Comparison of ENCODE assay signal across 13 cellular contexts in genomic region chr12:62268956-62269355, GRCh38. TPM values are rescaled to one million over a fixed set of nuclear protein-coding genes. Genes with fewer than 3 reads are reported as not detected.
DNase-seq lines count a peak whose midpoint lies in the region; ATAC-seq, FAIRE-seq and TF ChIP-seq lines count a peak whose summit lies in the region.
"Had no signal": no experiment of that assay in that cellular context is flagged by ENCODE, and none has a peak within 500 bp of the region (broad histone marks: within the 10 kb centered on the region; RNA-seq: fewer than 3 reads in every experiment).

No MANE protein-coding gene starts in this region.

- POLR2A ChIA-PET in A549 (lab: Yijun Ruan, JAX), result no interaction called here
- POLR2A ChIA-PET in activated naive CD8-positive, alpha-beta T cell treated with anti-CD3 and anti-CD28 coated beads, Interleukin-2, amount 10 ng/mL, durations not matched to agents 7 days and 5 days (lab: Charles Lee), result no interaction called here

- H3K4me2 ChIP-seq in A549, result peak overlapping the region; percentile 15; the same call in 2 of the 3 replicates
- peak overlapping the region; percentile 29 for H3K4me2 ChIP-seq in GM23248 (ENCODE audit: unreplicated experiment)

- H3K27ac ChIP-seq in A549 (no peak overlapping the region), GM23248 (peak overlapping the region; percentile 13)
- H3K27ac ChIP-seq: left lung had no signal

- no peaks in the 10 kb centered on the region for H3K9me3 ChIP-seq in A549
- no peaks in the 10 kb centered on the region for H3K9me3 ChIP-seq in GM23248 (ENCODE audit: low read depth)
- H3K9me3 ChIP-seq: BE2C, left lung had no signal

- TF ChIP-seq CTCF in A549 (IDR thresholded peaks at IDR 0.05), result no peak
- TF ChIP-seq CTCF in fibroblast of villous mesenchyme (IDR thresholded peaks at IDR 0.05; ENCODE audit: insufficient read depth, low read depth, low read length), result no peak

- peak overlapping the region; percentile 71 for H3K27ac Mint-ChIP-seq in activated naive CD8-positive, alpha-beta T cell treated with anti-CD3 and anti-CD28 coated beads, Interleukin-2, amount 10 ng/mL, durations not matched to agents 7 days and 5 days

- in situ Hi-C loops in GM23248 (cut with MboI), result no loop called here

- H3K36me3 Mint-ChIP-seq in activated naive CD8-positive, alpha-beta T cell treated with anti-CD3 and anti-CD28 coated beads, Interleukin-2, amount 10 ng/mL, durations not matched to agents 7 days and 5 days, result peaks cover 30% of the 10 kb centered on the region

- no peaks in the 10 kb centered on the region for H3K36me3 ChIP-seq in GM23248 (ENCODE audit: low read depth)
- H3K36me3 ChIP-seq: left lung had no signal

- no peak for TF ChIP-seq EP300 in A549 (IDR thresholded peaks at IDR 0.05)

- H3K9me3 Mint-ChIP-seq in activated naive CD8-positive, alpha-beta T cell treated with anti-CD3 and anti-CD28 coated beads, Interleukin-2, amount 10 ng/mL, durations not matched to agents 7 days and 5 days, result no peaks in the 10 kb centered on the region

- H3K27me3 ChIP-seq in GM23248 (replicated peaks; ENCODE audit: insufficient read depth), result no peaks in the 10 kb centered on the region
- H3K27me3 ChIP-seq: BE2C, left lung had no signal

- H3K4me3 ChIP-seq in A549 (no peak overlapping the region), GM23248 (no peak overlapping the region), fibroblast of villous mesenchyme (ENCODE audit: low read depth, low read length) (no peak overlapping the region)
- H3K4me3 ChIP-seq: left lung had no signal

- H3K4me3 Mint-ChIP-seq in activated naive CD8-positive, alpha-beta T cell treated with anti-CD3 and anti-CD28 coated beads, Interleukin-2, amount 10 ng/mL, durations not matched to agents 7 days and 5 days, result peak overlapping the region; percentile 46

- peaks cover 25% of the 10 kb centered on the region for H3F3A ChIP-seq in GM23248 (ENCODE audit: insufficient read depth)

- peaks cover 27% of the 10 kb centered on the region; the same call in 2 of the 3 replicates for H3K4me1 ChIP-seq in A549
- peaks cover 56% of the 10 kb centered on the region for H3K4me1 ChIP-seq in GM23248 (ENCODE audit: insufficient read depth)

- DNase-seq in A549 (ENCODE audit: low read depth in 1 of 2, low spot score in 1 of 2) (peak in 1 of 2 experiments; percentile 11), GM23248 (peak; percentile 68), fibroblast of villous mesenchyme (ENCODE audit: low read depth) (peak; percentile 70), SKM-1 (lab: John Stamatoyannopoulos, UW; ENCODE audit: unreplicated experiment) (no peak), hippocampal formation (lab: John Stamatoyannopoulos, UW) (no peak), mesenteric fat pad (ENCODE audit: low spot score) (no peak)
- DNase-seq in activated naive CD8-positive, alpha-beta T cell treated with anti-CD3 and anti-CD28 coated beads, Interleukin-2, amount 10 ng/mL, durations not matched to agents 7 days and 5 days, result no peak
- DNase-seq: BE2C, left lung, NCI-H1092, NCI-H526, SHP77 treated with DMSO at 0.1 percent for 48 hours had no signal

- peaks cover 100% of the 10 kb centered on the region for H3K79me2 ChIP-seq in GM23248 (ENCODE audit: insufficient read depth)

- CTCF ChIA-PET in A549 (lab: Yijun Ruan, JAX), result no interaction called here

- no peaks in the 10 kb centered on the region for H3K27me3 Mint-ChIP-seq in activated naive CD8-positive, alpha-beta T cell treated with anti-CD3 and anti-CD28 coated beads, Interleukin-2, amount 10 ng/mL, durations not matched to agents 7 days and 5 days

- ATAC-seq in A549, result peak in 1 of 2 experiments; percentile 58; a peak in 3 of 6 replicates
- ATAC-seq in activated naive CD8-positive, alpha-beta T cell treated with anti-CD3 and anti-CD28 coated beads, Interleukin-2, amount 10 ng/mL, durations not matched to agents 7 days and 5 days (ENCODE audit: low read depth), result no peak
- no peak for ATAC-seq in GM21723 (IDR thresholded peaks at IDR 0.05; ENCODE audit: unreplicated experiment)
- ATAC-seq: left lung had no signal

- no peak for FAIRE-seq in A549 (lab: Jason Lieb, UNC)

- H2AFZ ChIP-seq in GM23248, result no peak overlapping the region

- TF ChIP-seq POLR2A in A549 (IDR thresholded peaks at IDR 0.05; ENCODE audit: low read length), result no peak

- peaks cover 64% of the 10 kb centered on the region for H3K4me1 Mint-ChIP-seq in activated naive CD8-positive, alpha-beta T cell treated with anti-CD3 and anti-CD28 coated beads, Interleukin-2, amount 10 ng/mL, durations not matched to agents 7 days and 5 days

- H3K9ac ChIP-seq in GM23248, result no peak overlapping the region

- no peak for TF ChIP-seq RAD21 in A549 (conservative IDR thresholded peaks at IDR 0.05 in 1 of 2, IDR thresholded peaks at IDR 0.05 in 1 of 2)

- no peaks in the 10 kb centered on the region for H3K9me2 ChIP-seq in GM23248 (ENCODE audit: insufficient read depth)

- H4K20me1 ChIP-seq in GM23248 (ENCODE audit: insufficient read depth), result peaks cover 8% of the 10 kb centered on the region; the same call in 1 of the 2 replicates

- 55% methylated on average over 3 of the region's 3 CpGs for WGBS in A549 (ENCODE audit: missing lambda C conversion rate)
- WGBS in GM23248 (ENCODE audit: low coverage in 1 of 2, low lambda C conversion rate in 2 of 2, missing lambda C conversion rate in 2 of 2), 2 experiments, result 66 to 68% methylated on average over 3 of the region's 3 CpGs

TF ChIP-seq in A549, 52 proteins besides CTCF, POLR2A, EP300 and RAD21:
- TF ChIP-seq NR3C1 (IDR thresholded peaks at IDR 0.05) (no peak), CEBPB (IDR thresholded peaks at IDR 0.05) (peak in 1 of 2 experiments; percentile 44; a peak in 1 of 4 replicates), FOSL2 (IDR thresholded peaks at IDR 0.05) (peak; percentile 25; the same call in 1 of the 2 replicates), FOSL2 (CRISPR knock-in tag; IDR thresholded peaks at IDR 0.05) (no peak; the same call in 1 of the 2 replicates)

RNA-seq across cellular contexts. Expression of gene USP15, which starts 8.8 kb away (rescaled TPM):
- polyA plus RNA-seq in A549 (2011; rRNA removed), result 56.4 and 67.6 TPM in 2 replicates
- polyA plus RNA-seq in A549 (2012; cell fraction: cytosol; rRNA removed), result 10.8 and 15.3 TPM in 2 replicates
- polyA plus RNA-seq in A549 (2012; cell fraction: nucleus; rRNA removed), result 12.8 and 14.6 TPM in 2 replicates
- polyA plus RNA-seq in A549 (2017; fragmentation: RNase III; extraction: RNeasy Plus Mini Kit Qiagen cat#74134 plus additional on column Dnase treatment), result 25.4 to 30.4 TPM (median 29.9 TPM) in 3 replicates
- 42.5 and 65.5 TPM in 2 replicates for polyA minus RNA-seq in A549 (2011; rRNA and poly(A)+ RNA removed)
- 47.4 and 48.3 TPM in 2 replicates for total RNA-seq in GM23248 (2014; rRNA removed; shearing (Covaris generic))
- polyA plus RNA-seq in GM23248 (2016; fragmentation: Nextera tagmentation; extraction: Ambion mirVana), result 43.0 and 54.4 TPM in 2 replicates
- total RNA-seq in activated naive CD8-positive, alpha-beta T cell treated with anti-CD3 and anti-CD28 coated beads, Interleukin-2, amount 10 ng/mL, durations not matched to agents 7 days and 5 days, result 100 to 1,000 TPM; 163 TPM
- 51.2 and 66.1 TPM in 2 replicates for total RNA-seq in fibroblast of villous mesenchyme
- total RNA-seq in mesenteric fat pad, result 78.9 TPM

Comparison
In these comparisons a context has a peak if more than half of its experiments do, and no peak if none do; other contexts are left out.
1. DNase-seq: peak in GM23248 (single experiment) and fibroblast of villous mesenchyme (single experiment); none in activated naive CD8-positive, alpha-beta T cell treated with anti-CD3 and anti-CD28 coated beads, Interleukin-2, amount 10 ng/mL, durations not matched to agents 7 days and 5 days (single experiment), SKM-1 (single experiment), hippocampal formation (0 of 2) and mesenteric fat pad (single experiment).